ENCODE assay signal across 8 cellular contexts in the genomic region with DNA sequence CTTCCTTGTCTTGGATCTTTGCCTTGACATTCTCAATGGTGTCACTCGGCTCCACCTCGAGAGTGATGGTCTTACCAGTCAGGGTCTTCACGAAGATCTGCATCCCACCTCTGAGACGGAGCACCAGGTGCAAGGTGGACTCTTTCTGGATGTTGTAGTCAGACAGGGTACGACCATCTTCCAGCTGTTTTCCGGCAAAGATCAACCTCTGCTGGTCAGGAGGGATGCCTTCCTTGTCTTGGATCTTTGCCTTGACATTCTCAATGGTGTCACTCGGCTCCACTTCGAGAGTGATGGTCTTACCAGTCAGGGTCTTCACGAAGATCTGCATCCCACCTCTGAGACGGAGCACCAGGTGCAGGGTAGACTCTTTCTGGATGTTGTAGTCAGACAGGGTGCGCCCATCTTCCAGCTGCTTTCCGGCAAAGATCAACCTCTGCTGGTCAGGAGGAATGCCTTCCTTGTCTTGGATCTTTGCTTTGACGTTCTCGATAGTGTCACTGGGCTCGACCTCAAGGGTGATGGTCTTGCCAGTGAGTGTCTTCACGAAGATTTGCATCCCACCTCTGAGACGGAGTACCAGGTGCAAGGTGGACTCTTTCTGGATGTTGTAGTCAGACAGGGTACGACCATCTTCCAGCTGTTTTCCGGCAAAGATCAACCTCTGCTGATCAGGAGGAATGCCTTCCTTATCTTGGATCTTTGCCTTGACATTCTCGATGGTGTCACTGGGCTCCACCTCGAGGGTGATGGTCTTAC. TPM values are rescaled to one million over a fixed set of nuclear protein-coding genes. Genes with fewer than 3 reads are reported as not detected.
DNase-seq lines count a peak whose midpoint lies in the region; ATAC-seq, FAIRE-seq and TF ChIP-seq lines count a peak whose summit lies in the region.
"Not testable (repeated sequence)": the region's sequence is repeated elsewhere in the genome, so short reads cannot be mapped to it uniquely, and the experiment has no call there.

No MANE protein-coding gene starts in this region.

- H3K79me2 ChIP-seq in Karpas-422 (ENCODE audit: low read length) (peaks cover 21% of the 10 kb centered on the region), K562 (ENCODE audit: control insufficient read depth, insufficient read depth, low read length) (peaks cover 55% of the 10 kb centered on the region), HepG2 (ENCODE audit: insufficient read depth, low read length) (peaks cover 49% of the 10 kb centered on the region)

- POLR2A ChIA-PET in activated CD4-positive, alpha-beta T cell treated with anti-CD3 and anti-CD28 coated beads, Interleukin-2, amount 10 ng/mL, durations not matched to agents 7 days and 5 days (lab: Charles Lee), result interaction anchor here (0.6 kb wide), 1 partner anchor 12 kb away, joined by 3 read pairs; no protein-coding TSS in a partner anchor
- POLR2A ChIA-PET in K562 (lab: Yijun Ruan, JAX) (interaction anchor here (0.6 to 9.2 kb wide), 10 partner anchors 7 to 252 kb away, joined by 4 to 127 read pairs (median 17); no protein-coding TSS in a partner anchor), HepG2 (lab: Yijun Ruan, JAX) (interaction anchor here (6.8 to 12.4 kb wide), 2 partner anchors 12 to 26 kb away, joined by 64 to 199 read pairs; no protein-coding TSS in a partner anchor)

- H3K4me1 Mint-ChIP-seq in CD14-positive monocyte, result peaks cover 49% of the 10 kb centered on the region
- peaks cover 60% of the 10 kb centered on the region for H3K4me1 Mint-ChIP-seq in activated CD4-positive, alpha-beta T cell treated with anti-CD3 and anti-CD28 coated beads, Interleukin-2, amount 10 ng/mL, durations not matched to agents 7 days and 5 days

- in situ Hi-C loops in K562 (cut with MboI); HepG2 (cut with HindIII; ENCODE audit: extremely low pct_ligation_motif_present, low pct_unique_long_range_greater_than_20kb): not testable (repeated sequence)

- not testable (repeated sequence) for DNase-seq in CD14-positive monocyte (ENCODE audit: low spot score); Karpas-422; activated CD4-positive, alpha-beta T cell treated with anti-CD3 and anti-CD28 coated beads, Interleukin-2, amount 10 ng/mL, durations not matched to agents 7 days and 5 days; K562 (ENCODE audit: extremely low read depth in 1 of 4, low spot score in 3 of 4); epithelial cell of prostate (ENCODE audit: low read depth, low spot score); HepG2 (ENCODE audit: low spot score); neuronal stem cell (ENCODE audit: low spot score)

- H3K36me3 Mint-ChIP-seq in CD14-positive monocyte, result peaks cover 35% of the 10 kb centered on the region in 2 donors
- peaks cover 42% of the 10 kb centered on the region for H3K36me3 Mint-ChIP-seq in activated CD4-positive, alpha-beta T cell treated with anti-CD3 and anti-CD28 coated beads, Interleukin-2, amount 10 ng/mL, durations not matched to agents 7 days and 5 days (ENCODE audit: low read depth)

- intact Hi-C loops in CD14-positive monocyte (cut with micrococcal nuclease); K562 (cut with micrococcal nuclease); HepG2 (cut with micrococcal nuclease; ENCODE audit: unreplicated experiment): not testable (repeated sequence)

- TF ChIP-seq RAD21 in K562 (CRISPR knock-in tag; conservative IDR thresholded peaks at IDR 0.05 in 1 of 2, IDR thresholded peaks at IDR 0.05 in 1 of 2); HepG2 (CRISPR knock-in tag; IDR thresholded peaks at IDR 0.05): not testable (repeated sequence)

- H2BK120ac ChIP-seq in neuronal stem cell (ENCODE audit: low read depth, low read length), result not testable (repeated sequence)

- not testable (repeated sequence) for H3K23ac ChIP-seq in neuronal stem cell (ENCODE audit: low read depth, low read length, poor library complexity)

- H3K9me1 ChIP-seq in K562 (ENCODE audit: control insufficient read depth, insufficient read depth, low read length), result not testable (repeated sequence)

- not testable (repeated sequence) for ATAC-seq in K562, HepG2

- H3K9me3 Mint-ChIP-seq in CD14-positive monocyte; activated CD4-positive, alpha-beta T cell treated with anti-CD3 and anti-CD28 coated beads, Interleukin-2, amount 10 ng/mL, durations not matched to agents 7 days and 5 days: not testable (repeated sequence)

- H2BK15ac ChIP-seq in neuronal stem cell (ENCODE audit: low read length), result not testable (repeated sequence)

- H3K9me2 ChIP-seq in Karpas-422 (replicated peaks; ENCODE audit: insufficient read depth, low read length), result not testable (repeated sequence)

- H3K4me2 ChIP-seq in Karpas-422 (ENCODE audit: low read depth, low read length, poor library complexity, severe bottlenecking) (peak overlapping the region; percentile 16), K562 (ENCODE audit: insufficient read depth, low read length) (peak overlapping the region; percentile 94), HepG2 (ENCODE audit: low read depth, low read length) (peak overlapping the region; percentile 95), neuronal stem cell (ENCODE audit: insufficient read depth, low read length, poor library complexity, severe bottlenecking) (peak overlapping the region; percentile 23)

- not testable (repeated sequence) for FAIRE-seq in K562 (lab: Jason Lieb, UNC); HepG2 (lab: Jason Lieb, UNC)

- H3K36me3 ChIP-seq in Karpas-422 (ENCODE audit: insufficient read depth, low read length) (peaks cover 16% of the 10 kb centered on the region), K562 (ENCODE audit: control insufficient read depth, insufficient read depth, low read length) (peaks cover 34% of the 10 kb centered on the region), HepG2 (replicated peaks in 1 of 2; ENCODE audit: control insufficient read depth in 1 of 2, insufficient read depth in 2 of 2, low read length in 2 of 2) (peaks cover 4 to 26% of the 10 kb centered on the region in 2 experiments), neuronal stem cell (replicated peaks in 1 of 2; ENCODE audit: control insufficient read depth in 2 of 2, insufficient read depth in 2 of 2, low read length in 2 of 2) (peaks cover 18 to 37% of the 10 kb centered on the region in 2 donors), stomach smooth muscle (ENCODE audit: control insufficient read depth in 2 of 2, insufficient read depth in 2 of 2, low read length in 2 of 2) (peaks cover 15 to 16% of the 10 kb centered on the region in 2 donors)

- H3K4me1 ChIP-seq in Karpas-422 (ENCODE audit: low read length) (peaks cover 61% of the 10 kb centered on the region), K562 (replicated peaks in 1 of 2; ENCODE audit: control insufficient read depth in 2 of 2, insufficient read depth in 2 of 2, low read length in 2 of 2) (peaks cover 8 to 32% of the 10 kb centered on the region in 2 experiments), HepG2 (ENCODE audit: insufficient read depth, low read length) (peaks cover 39% of the 10 kb centered on the region), neuronal stem cell (ENCODE audit: control insufficient read depth in 2 of 2, insufficient read depth in 1 of 2, low read depth in 1 of 2, low read length in 2 of 2) (peaks cover 12 to 17% of the 10 kb centered on the region in 2 donors), stomach smooth muscle (ENCODE audit: control insufficient read depth, insufficient read depth, low read length) (peaks cover 56% of the 10 kb centered on the region)

- H3K4ac ChIP-seq in neuronal stem cell (ENCODE audit: low read length), result not testable (repeated sequence)

- H3K27ac Mint-ChIP-seq in CD14-positive monocyte, result peak overlapping the region; percentile 53 to 100 (median 99)
- peak overlapping the region; percentile 46 for H3K27ac Mint-ChIP-seq in activated CD4-positive, alpha-beta T cell treated with anti-CD3 and anti-CD28 coated beads, Interleukin-2, amount 10 ng/mL, durations not matched to agents 7 days and 5 days

- peak; percentile 37 for TF ChIP-seq POLR2A in K562 (conservative IDR thresholded peaks at IDR 0.05)
- not testable (repeated sequence) for TF ChIP-seq POLR2A in HepG2 (IDR thresholded peaks at IDR 0.05; ENCODE audit: insufficient read depth in 1 of 2, low read depth in 2 of 2, low read length in 2 of 2)

- not testable (repeated sequence) for H3K18ac ChIP-seq in neuronal stem cell (ENCODE audit: low read length)

- not testable (repeated sequence) for H3K9ac ChIP-seq in Karpas-422 (ENCODE audit: low read length); K562 (ENCODE audit: insufficient read depth in 1 of 2, low read depth in 2 of 2, low read length in 2 of 2); neuronal stem cell (ENCODE audit: low read depth, low read length, poor library complexity); stomach smooth muscle (ENCODE audit: low read length in 2 of 2)
- peak overlapping the region; percentile 99 for H3K9ac ChIP-seq in HepG2 (ENCODE audit: insufficient read depth, low read depth, low read length)

- BruUV-seq in K562 (replicated peaks; lab: Mats Ljungman, UMichigan); HepG2 (replicated peaks; lab: Mats Ljungman, UMichigan): not testable (repeated sequence)

- not testable (repeated sequence) for H2AK5ac ChIP-seq in neuronal stem cell (ENCODE audit: low read depth, low read length)

- H3K4me3 ChIP-seq in Karpas-422 (ENCODE audit: low read length), result peak overlapping the region; percentile 98; the same call in 1 of the 2 replicates
- H3K4me3 ChIP-seq in K562, result peak overlapping the region; percentile 94
- peak overlapping the region; percentile 86 to 99 (median 93); a peak in 5 of 6 replicates for H3K4me3 ChIP-seq in HepG2 (replicated peaks in 1 of 3; ENCODE audit: insufficient read depth in 1 of 3, low read depth in 2 of 3, low read length in 3 of 3)
- peak overlapping the region in 1 of 2 donors; percentile 14 for H3K4me3 ChIP-seq in neuronal stem cell (ENCODE audit: low read length in 2 of 2)
- peak overlapping the region; percentile 93 to 100 for H3K4me3 ChIP-seq in stomach smooth muscle (ENCODE audit: low read length in 2 of 2)

- peaks cover 30% of the 10 kb centered on the region for H4K20me1 ChIP-seq in Karpas-422 (ENCODE audit: insufficient read depth, low read depth, low read length)
- H4K20me1 ChIP-seq in K562 (replicated peaks; ENCODE audit: control insufficient read depth, insufficient read depth, low read length), result peaks cover 37% of the 10 kb centered on the region
- peaks cover 39% of the 10 kb centered on the region for H4K20me1 ChIP-seq in HepG2 (ENCODE audit: insufficient read depth, low read length)

- CTCF ChIA-PET in activated CD4-positive, alpha-beta T cell treated with anti-CD3 and anti-CD28 coated beads, Interleukin-2, amount 10 ng/mL, durations not matched to agents 7 days and 5 days (lab: Charles Lee), result interaction anchor here (1.6 to 2.7 kb wide), 2 partner anchors 8 to 28 kb away, joined by 3 to 14 read pairs; no protein-coding TSS in a partner anchor
- CTCF ChIA-PET in K562 (lab: Yijun Ruan, JAX; ENCODE audit: low intra/inter-chr PET ratio); HepG2 (lab: Yijun Ruan, JAX; ENCODE audit: low intra/inter-chr PET ratio, low total read pairs): not testable (repeated sequence)

- peak overlapping the region; percentile 99 to 100 for H3K4me3 Mint-ChIP-seq in CD14-positive monocyte
- H3K4me3 Mint-ChIP-seq in activated CD4-positive, alpha-beta T cell treated with anti-CD3 and anti-CD28 coated beads, Interleukin-2, amount 10 ng/mL, durations not matched to agents 7 days and 5 days, result peak overlapping the region; percentile 99

- TF ChIP-seq CTCF in CD14-positive monocyte (IDR thresholded peaks at IDR 0.05); K562 (IDR thresholded peaks at IDR 0.05 in 2 of 3, conservative IDR thresholded peaks at IDR 0.05 in 1 of 3; ENCODE audit: insufficient read depth in 2 of 3, low read depth in 1 of 3, low read length in 3 of 3); HepG2 (CRISPR knock-in tag; IDR thresholded peaks at IDR 0.05): not testable (repeated sequence)

- not testable (repeated sequence) for H2BK5ac ChIP-seq in neuronal stem cell (ENCODE audit: low read length)

- H2BK12ac ChIP-seq in neuronal stem cell (ENCODE audit: low read length), result not testable (repeated sequence)

- not testable (repeated sequence) for H4K91ac ChIP-seq in neuronal stem cell (ENCODE audit: low read depth, low read length, poor library complexity)

- not testable (repeated sequence) for H3K27me3 ChIP-seq in Karpas-422 (ENCODE audit: low read length); K562 (ENCODE audit: control insufficient read depth in 2 of 2, insufficient read depth in 2 of 2, low read length in 2 of 2); HepG2 (ENCODE audit: control insufficient read depth in 1 of 2, insufficient read depth in 2 of 2, low read length in 2 of 2); neuronal stem cell (ENCODE audit: control insufficient read depth in 3 of 3, insufficient read depth in 3 of 3, low read depth in 1 of 3, low read length in 3 of 3); stomach smooth muscle (ENCODE audit: control insufficient read depth in 1 of 2, insufficient read depth in 2 of 2, low read length in 2 of 2)

- 76% methylated on average over 16 of the region's 21 CpGs for WGBS in K562 (ENCODE audit: insufficient coverage, low coverage, missing lambda C conversion rate)
- 20% methylated on average over 13 of the region's 21 CpGs for WGBS in HepG2 (ENCODE audit: low lambda C conversion rate)
- no CpG with 5 or more reads among the region's 21 CpGs for WGBS in neuronal stem cell (ENCODE audit: extremely low coverage in 2 of 2, insufficient read length in 2 of 2, insufficient replicate concordance in 1 of 2), 2 donors

- H3K14ac ChIP-seq in neuronal stem cell (ENCODE audit: low read length), result not testable (repeated sequence)

- H3K79me1 ChIP-seq in neuronal stem cell (ENCODE audit: low read depth, low read length), result not testable (repeated sequence)

- H4K8ac ChIP-seq in neuronal stem cell (ENCODE audit: low read depth, low read length), result not testable (repeated sequence)

- not testable (repeated sequence) for H2AFZ ChIP-seq in Karpas-422 (ENCODE audit: low read length); K562 (ENCODE audit: low read depth, low read length); HepG2 (ENCODE audit: low read length); neuronal stem cell (ENCODE audit: low read length)

- TF ChIP-seq EP300 in K562 (IDR thresholded peaks at IDR 0.05; ENCODE audit: low read length); HepG2 (IDR thresholded peaks at IDR 0.05; ENCODE audit: low read depth in 2 of 2, low read length in 2 of 2); HepG2 (CRISPR knock-in tag; IDR thresholded peaks at IDR 0.05; ENCODE audit: borderline replicate concordance): not testable (repeated sequence)

- H3K9me3 ChIP-seq in Karpas-422 (ENCODE audit: low read length); K562 (replicated peaks; ENCODE audit: control insufficient read depth, insufficient read depth, low read depth, low read length); HepG2 (ENCODE audit: low read length); neuronal stem cell (replicated peaks in 1 of 2; ENCODE audit: control insufficient read depth in 2 of 2, insufficient read depth in 1 of 2, low read depth in 1 of 2, low read length in 2 of 2); stomach smooth muscle (ENCODE audit: control insufficient read depth in 2 of 2, low read length in 2 of 2): not testable (repeated sequence)

- H3K27ac ChIP-seq in Karpas-422 (ENCODE audit: low read length); K562 (ENCODE audit: extremely low read depth, low read depth, low read length); HepG2 (ENCODE audit: extremely low read length, insufficient read depth, low read length); neuronal stem cell (replicated peaks; ENCODE audit: low read length); stomach smooth muscle (ENCODE audit: low read length): not testable (repeated sequence)
- peak overlapping the region; percentile 99 for H3K27ac ChIP-seq in epithelial cell of prostate

- not testable (repeated sequence) for H3K27me3 Mint-ChIP-seq in CD14-positive monocyte (ENCODE audit: low read depth in 3 of 3); activated CD4-positive, alpha-beta T cell treated with anti-CD3 and anti-CD28 coated beads, Interleukin-2, amount 10 ng/mL, durations not matched to agents 7 days and 5 days

RNA-seq across cellular contexts. Expression of a gene that starts 1.7 kb away (rescaled TPM):
- polyA plus RNA-seq in CD14-positive monocyte, result 1,000 to 10,000 TPM in 1 of 2 donors, 100 to 1,000 TPM in 1; 969 to 1,385 TPM
- total RNA-seq in Karpas-422 (2014; rRNA removed; shearing (Covaris generic); ENCODE audit: low replicate concordance), result 603 and 914 TPM in 2 replicates
- total RNA-seq in activated CD4-positive, alpha-beta T cell treated with anti-CD3 and anti-CD28 coated beads, Interleukin-2, amount 10 ng/mL, durations not matched to agents 7 days and 5 days, result 100 to 1,000 TPM; 749 to 755 TPM
- 193 and 317 TPM in 2 replicates for total RNA-seq in K562 (2011; cell fraction: chromatin; rRNA removed; ENCODE audit: low replicate concordance)
- total RNA-seq in K562 (2011; cell fraction: nucleolus; rRNA removed), result 188 and 214 TPM in 2 replicates
- total RNA-seq in K562 (2011; cell fraction: nucleoplasm; rRNA removed), result 283 and 301 TPM in 2 replicates
- total RNA-seq in K562 (2014; rRNA removed), result 717 and 744 TPM in 2 replicates
- 771 and 813 TPM in 2 replicates for total RNA-seq in K562 (2014; rRNA removed; fragmentation: Illumina TruSeq; extraction: Trizol)
- 795 and 812 TPM in 2 replicates for total RNA-seq in K562 (2015; rRNA removed; fragmentation: Illumina TruSeq; extraction: Trizol)
- total RNA-seq in K562 (2021), result 697 and 765 TPM in 2 replicates
- 1,118 and 1,197 TPM in 2 replicates for polyA plus RNA-seq in K562 (2011; rRNA removed)
- 514 and 899 TPM in 2 replicates for polyA plus RNA-seq in K562 (2011; cell fraction: cytosol; rRNA removed)
- 518 and 627 TPM in 2 replicates for polyA plus RNA-seq in K562 (2011; cell fraction: nucleus; rRNA removed)
- polyA plus RNA-seq in K562 (2012), result 1,269 and 1,358 TPM in 2 replicates
- polyA plus RNA-seq in K562 (2014; fragmentation: Illumina TruSeq; extraction: Trizol), result 825 and 860 TPM in 2 replicates
- polyA plus RNA-seq in K562 (2014; fragmentation: Nextera tagmentation; extraction: Ambion mirVana), result 1,000 to 10,000 TPM in 1 of 2 experiments, 100 to 1,000 TPM in 1; 927 to 1,153 TPM
- polyA plus RNA-seq in K562 (2014; rRNA removed), result 533 and 624 TPM in 2 replicates
- polyA minus RNA-seq in K562 (2011; rRNA and poly(A)+ RNA removed), result 765 and 975 TPM in 2 replicates
- 543 and 602 TPM in 2 replicates for polyA minus RNA-seq in K562 (2011; cell fraction: cytosol; rRNA and poly(A)+ RNA removed)
- polyA minus RNA-seq in K562 (2011; cell fraction: nucleus; rRNA and poly(A)+ RNA removed), result 77.0 and 177 TPM in 2 replicates
- total RNA-seq in HepG2 (2016; rRNA removed; fragmentation: Illumina TruSeq; extraction: Trizol), result 805 and 1,167 TPM in 2 replicates
- total RNA-seq in HepG2 (2016; cell fraction: cytosol; rRNA removed; fragmentation: Illumina TruSeq; extraction: Trizol; ENCODE audit: low read depth), result 330 and 384 TPM in 2 replicates
- 802 and 1,160 TPM in 2 replicates for total RNA-seq in HepG2 (2016; cell fraction: insoluble cytoplasmic fraction; rRNA removed; fragmentation: Illumina TruSeq; extraction: Trizol)
- 388 and 438 TPM in 2 replicates for total RNA-seq in HepG2 (2016; cell fraction: membrane; rRNA removed; fragmentation: Illumina TruSeq; extraction: Trizol)
- total RNA-seq in HepG2 (2016; cell fraction: nucleus; rRNA removed; fragmentation: Illumina TruSeq; extraction: Trizol), result 473 and 495 TPM in 2 replicates
- 1,432 and 1,529 TPM in 2 replicates for polyA plus RNA-seq in HepG2 (2011; rRNA removed)
- polyA plus RNA-seq in HepG2 (2011; cell fraction: cytosol; rRNA removed), result 1,350 and 1,708 TPM in 2 replicates
- polyA plus RNA-seq in HepG2 (2011; cell fraction: nucleus; rRNA removed), result 541 and 721 TPM in 2 replicates
- polyA plus RNA-seq in HepG2 (2012), result 920 and 1,315 TPM in 2 replicates
- polyA plus RNA-seq in HepG2 (2016; cell fraction: cytosol; fragmentation: Illumina TruSeq; extraction: Trizol; ENCODE audit: low read depth), result 299 and 343 TPM in 2 replicates
- polyA plus RNA-seq in HepG2 (2016; cell fraction: insoluble cytoplasmic fraction; fragmentation: Illumina TruSeq; extraction: Trizol; ENCODE audit: low read depth), result 1,055 and 1,063 TPM in 2 replicates
- polyA plus RNA-seq in HepG2 (2016; cell fraction: membrane; fragmentation: Illumina TruSeq; extraction: Trizol; ENCODE audit: low read depth), result 279 and 340 TPM in 2 replicates
- polyA plus RNA-seq in HepG2 (2016; cell fraction: nucleus; fragmentation: Illumina TruSeq; extraction: Trizol; ENCODE audit: insufficient read depth, low read depth), result 688 and 691 TPM in 2 replicates
- polyA minus RNA-seq in HepG2 (2011; rRNA and poly(A)+ RNA removed; ENCODE audit: low replicate concordance), result 531 and 665 TPM in 2 replicates
- polyA minus RNA-seq in HepG2 (2011; cell fraction: cytosol; rRNA and poly(A)+ RNA removed), result 412 and 617 TPM in 2 replicates
- 99.5 and 162 TPM in 2 replicates for polyA minus RNA-seq in HepG2 (2011; cell fraction: nucleus; rRNA and poly(A)+ RNA removed)
- polyA plus RNA-seq in neuronal stem cell (2013, experiment 1 of 2), result 841 TPM
- 847 TPM for polyA plus RNA-seq in neuronal stem cell (2013, experiment 2 of 2)

RNA-seq across cellular contexts. Expression of a gene that starts 49.0 kb away (rescaled TPM):
- 10 to 100 TPM; 13.1 to 15.2 TPM for polyA plus RNA-seq in CD14-positive monocyte
- 91.7 and 102 TPM in 2 replicates for total RNA-seq in Karpas-422 (2014; rRNA removed; shearing (Covaris generic); ENCODE audit: low replicate concordance)
- 1 to 10 TPM; 5.3 to 6.2 TPM for total RNA-seq in activated CD4-positive, alpha-beta T cell treated with anti-CD3 and anti-CD28 coated beads, Interleukin-2, amount 10 ng/mL, durations not matched to agents 7 days and 5 days
- 238 and 543 TPM in 2 replicates for total RNA-seq in K562 (2011; cell fraction: chromatin; rRNA removed; ENCODE audit: low replicate concordance)
- total RNA-seq in K562 (2011; cell fraction: nucleolus; rRNA removed), result 351 and 425 TPM in 2 replicates
- total RNA-seq in K562 (2011; cell fraction: nucleoplasm; rRNA removed), result 354 and 357 TPM in 2 replicates
- total RNA-seq in K562 (2014; rRNA removed), result 52.8 and 83.0 TPM in 2 replicates
- 30.9 and 38.4 TPM in 2 replicates for total RNA-seq in K562 (2014; rRNA removed; fragmentation: Illumina TruSeq; extraction: Trizol)
- 36.0 and 38.7 TPM in 2 replicates for total RNA-seq in K562 (2015; rRNA removed; fragmentation: Illumina TruSeq; extraction: Trizol)
- total RNA-seq in K562 (2021), result 148 and 157 TPM in 2 replicates
- polyA plus RNA-seq in K562 (2011; rRNA removed), result 81.9 and 168 TPM in 2 replicates
- 161 and 163 TPM in 2 replicates for polyA plus RNA-seq in K562 (2011; cell fraction: cytosol; rRNA removed)
- 435 and 491 TPM in 2 replicates for polyA plus RNA-seq in K562 (2011; cell fraction: nucleus; rRNA removed)
- polyA plus RNA-seq in K562 (2012), result 87.6 and 124 TPM in 2 replicates
- polyA plus RNA-seq in K562 (2014; fragmentation: Illumina TruSeq; extraction: Trizol), result 143 and 152 TPM in 2 replicates
- 1 to 10 TPM in 1 of 2 experiments, under 1 TPM in 1; 0.56 to 4.7 TPM for polyA plus RNA-seq in K562 (2014; fragmentation: Nextera tagmentation; extraction: Ambion mirVana)
- 79.2 and 92.6 TPM in 2 replicates for polyA plus RNA-seq in K562 (2014; rRNA removed)
- polyA minus RNA-seq in K562 (2011; rRNA and poly(A)+ RNA removed), result 83.0 and 106 TPM in 2 replicates
- 90.2 and 100 TPM in 2 replicates for polyA minus RNA-seq in K562 (2011; cell fraction: cytosol; rRNA and poly(A)+ RNA removed)
- 82.3 and 143 TPM in 2 replicates for polyA minus RNA-seq in K562 (2011; cell fraction: nucleus; rRNA and poly(A)+ RNA removed)
- total RNA-seq in HepG2 (2016; rRNA removed; fragmentation: Illumina TruSeq; extraction: Trizol), result 33.2 and 63.4 TPM in 2 replicates
- 10.1 and 11.6 TPM in 2 replicates for total RNA-seq in HepG2 (2016; cell fraction: cytosol; rRNA removed; fragmentation: Illumina TruSeq; extraction: Trizol; ENCODE audit: low read depth)
- 24.7 and 65.3 TPM in 2 replicates for total RNA-seq in HepG2 (2016; cell fraction: insoluble cytoplasmic fraction; rRNA removed; fragmentation: Illumina TruSeq; extraction: Trizol)
- 32.7 and 33.2 TPM in 2 replicates for total RNA-seq in HepG2 (2016; cell fraction: membrane; rRNA removed; fragmentation: Illumina TruSeq; extraction: Trizol)
- 82.8 and 99.0 TPM in 2 replicates for total RNA-seq in HepG2 (2016; cell fraction: nucleus; rRNA removed; fragmentation: Illumina TruSeq; extraction: Trizol)
- polyA plus RNA-seq in HepG2 (2011; rRNA removed), result 160 and 189 TPM in 2 replicates
- 208 and 213 TPM in 2 replicates for polyA plus RNA-seq in HepG2 (2011; cell fraction: cytosol; rRNA removed)
- polyA plus RNA-seq in HepG2 (2011; cell fraction: nucleus; rRNA removed), result 869 and 1,053 TPM in 2 replicates
- 214 and 253 TPM in 2 replicates for polyA plus RNA-seq in HepG2 (2012)
- 18.1 and 20.1 TPM in 2 replicates for polyA plus RNA-seq in HepG2 (2016; cell fraction: cytosol; fragmentation: Illumina TruSeq; extraction: Trizol; ENCODE audit: low read depth)
- polyA plus RNA-seq in HepG2 (2016; cell fraction: insoluble cytoplasmic fraction; fragmentation: Illumina TruSeq; extraction: Trizol; ENCODE audit: low read depth), result 42.8 and 60.7 TPM in 2 replicates
- 42.2 and 44.0 TPM in 2 replicates for polyA plus RNA-seq in HepG2 (2016; cell fraction: membrane; fragmentation: Illumina TruSeq; extraction: Trizol; ENCODE audit: low read depth)
- polyA plus RNA-seq in HepG2 (2016; cell fraction: nucleus; fragmentation: Illumina TruSeq; extraction: Trizol; ENCODE audit: insufficient read depth, low read depth), result 235 and 236 TPM in 2 replicates
- polyA minus RNA-seq in HepG2 (2011; rRNA and poly(A)+ RNA removed; ENCODE audit: low replicate concordance), result 104 and 367 TPM in 2 replicates
- 143 and 183 TPM in 2 replicates for polyA minus RNA-seq in HepG2 (2011; cell fraction: cytosol; rRNA and poly(A)+ RNA removed)
- polyA minus RNA-seq in HepG2 (2011; cell fraction: nucleus; rRNA and poly(A)+ RNA removed), result 104 and 119 TPM in 2 replicates
- polyA plus RNA-seq in neuronal stem cell (2013, experiment 1 of 2), result 15.5 TPM
- 15.7 TPM for polyA plus RNA-seq in neuronal stem cell (2013, experiment 2 of 2)

Comparison
In these comparisons a context has a peak if more than half of its experiments do, and no peak if none do; other contexts are left out.
1. H3K4me2 ChIP-seq: peak in every context shown above with its lines; median percentile 95 in HepG2; 94 in K562; 23 in neuronal stem cell; 16 in Karpas-422.